Comparison of ENCODE assay signal across 8 cellular contexts in the genomic region with DNA sequence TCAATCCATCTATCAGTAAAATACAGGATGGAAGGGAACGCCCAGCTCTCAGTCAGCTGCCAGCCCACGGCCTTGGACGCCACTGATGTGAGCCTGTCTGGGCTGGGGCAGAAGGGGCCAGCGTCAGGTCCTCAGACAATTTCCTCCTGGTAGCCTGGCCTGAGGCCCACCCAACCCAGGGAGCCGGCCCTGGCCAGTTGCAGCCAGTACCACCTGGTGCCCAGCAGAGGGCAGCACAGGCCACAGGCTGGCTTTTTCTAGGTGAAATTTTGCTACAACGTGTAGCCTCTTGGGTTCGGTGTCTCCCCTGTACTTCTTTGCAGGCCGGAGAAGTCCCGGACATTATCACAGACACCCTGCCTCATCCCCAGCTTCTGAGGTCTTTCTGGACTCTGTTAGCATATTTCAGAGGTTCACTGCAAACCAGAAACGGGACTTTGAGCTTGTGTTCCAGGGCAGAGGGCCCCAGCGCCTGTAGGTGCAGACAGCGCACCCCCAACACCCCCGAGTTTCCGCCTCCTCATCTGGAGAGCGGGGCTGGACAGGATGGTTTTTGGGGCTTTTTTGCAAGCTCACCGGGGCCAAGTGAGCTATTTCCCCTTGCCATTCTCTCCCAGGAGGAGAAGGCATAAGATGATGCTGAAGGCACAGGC. TPM values are rescaled to one million over a fixed set of nuclear protein-coding genes. Genes with fewer than 3 reads are reported as not detected.
DNase-seq lines count a peak whose midpoint lies in the region; ATAC-seq, FAIRE-seq and TF ChIP-seq lines count a peak whose summit lies in the region.

No MANE protein-coding gene starts in this region.

- H3K9me3 ChIP-seq in Panc1 (ENCODE audit: control insufficient read depth, insufficient read depth, low read depth, low read length) (no peaks in the 10 kb centered on the region), gastroesophageal sphincter (no peaks in the 10 kb centered on the region), transverse colon (no peaks in the 10 kb centered on the region)

- WGBS in gastroesophageal sphincter (ENCODE audit: low coverage in 1 of 2), 2 donors = 5 to 63% methylated on average over 4 to 6 of the region's 16 CpGs
- 29% methylated on average over 9 of the region's 16 CpGs; no CpG with 5 or more reads in 1 of the 2 donors for whole genome bisulfite sequencing in transverse colon (ENCODE audit: low coverage in 1 of 2), 2 donors

- TF ChIP-seq POLR2A in GM12892 (IDR thresholded peaks at IDR 0.05; ENCODE audit: low read depth, low read length) (no peak), gastroesophageal sphincter (IDR thresholded peaks at IDR 0.05) (no peak), transverse colon (IDR thresholded peaks at IDR 0.05) (no peak)

- peak; percentile 81 for FAIRE-seq in GM12892 (lab: Jason Lieb, UNC)

- in situ Hi-C loops in Panc1 (cut with HindIII; ENCODE audit: low pct_unique_long_range_greater_than_20kb, low sequenced_read_pairs) (no loop called here), transverse colon (cut with MboI; ENCODE audit: low pct_ligation_motif_present in 1 of 4, low pct_unique_long_range_greater_than_20kb in 1 of 4, low sequenced_read_pairs in 3 of 4) (loop anchor here in 3 of 4 donors (10.0 to 25.0 kb wide), 2 partner anchors 177 to 190 kb away; no protein-coding TSS in a partner anchor)

- no peak overlapping the region for H3K27ac ChIP-seq in Panc1 (ENCODE audit: low read length)
- H3K27ac ChIP-seq in gastroesophageal sphincter = no peak overlapping the region
- H3K27ac ChIP-seq in transverse colon = no peak overlapping the region

- H3K4me3 ChIP-seq in Panc1 (ENCODE audit: low read depth in 2 of 2, low read length in 2 of 2) = no peak overlapping the region
- no peak overlapping the region for H3K4me3 ChIP-seq in gastroesophageal sphincter
- no peak overlapping the region for H3K4me3 ChIP-seq in transverse colon

- POLR2A ChIA-PET in Panc1 (lab: Charles Lee) = no interaction called here

- peaks cover 4% of the 10 kb centered on the region; the same call in 1 of the 2 replicates for H3K27me3 ChIP-seq in Panc1 (ENCODE audit: control insufficient read depth, insufficient read depth, low read length)
- peaks cover 28% of the 10 kb centered on the region for H3K27me3 ChIP-seq in gastroesophageal sphincter
- H3K27me3 ChIP-seq in transverse colon = peaks cover 3% of the 10 kb centered on the region

- H3K4me1 ChIP-seq in Panc1 (ENCODE audit: control insufficient read depth, insufficient read depth, low read length) (no peaks in the 10 kb centered on the region), gastroesophageal sphincter (peaks cover 0 to 4% (median 0%) of the 10 kb centered on the region in 3 donors), transverse colon (no peaks in the 10 kb centered on the region)

- DNase-seq in A172 (ENCODE audit: low spot score) (peak; percentile 59), GM12892 (ENCODE audit: insufficient read length) (peak; percentile 56), Panc1 (ENCODE audit: low read depth, low spot score) (peak; percentile 30), omental fat pad (ENCODE audit: low spot score) (peak; percentile 45), transverse colon (peak; percentile 43)
- peak; percentile 24 for DNase-seq in activated T-helper 9 cell treated with anti-CD3 and anti-CD28 coated beads, Interleukin-2, amount 50 U/mL, for 16 hours (ENCODE audit: low read depth)

- intact Hi-C loops in Panc1 (cut with micrococcal nuclease; ENCODE audit: unreplicated experiment) = loop anchor here (1.0 to 2.0 kb wide), 2 partner anchors 188 to 197 kb away; no protein-coding TSS in a partner anchor
- intact Hi-C loops in transverse colon (cut with DNase I; ENCODE audit: low total_unique reads) = loop anchor here (1.0 kb wide), 1 partner anchor 198 kb away; no protein-coding TSS in a partner anchor

- TF ChIP-seq EP300 in gastroesophageal sphincter (IDR thresholded peaks at IDR 0.05) = no peak
- TF ChIP-seq EP300 in transverse colon (IDR thresholded peaks at IDR 0.05; ENCODE audit: low read depth) = no peak

- TF ChIP-seq CTCF in Panc1 (IDR thresholded peaks at IDR 0.05) (peak; percentile 97), gastroesophageal sphincter (IDR thresholded peaks at IDR 0.05) (peak in 3 of 4 experiments; percentile 91 to 99 (median 94)), omental fat pad (IDR thresholded peaks at IDR 0.05) (peak in 2 of 3 donors; percentile 76 to 82), transverse colon (IDR thresholded peaks at IDR 0.05) (peak; percentile 79 to 95 (median 94))

- BruUV-seq in Panc1 (replicated peaks; lab: Mats Ljungman, UMichigan) = no TSS peak

- CTCF ChIA-PET in Panc1 (lab: Charles Lee) = interaction anchor here (0.6 to 1.3 kb wide), 4 partner anchors 10 to 197 kb away, joined by 3 to 6 read pairs (median 3); no protein-coding TSS in a partner anchor

- ATAC-seq in HG03135 (IDR thresholded peaks at IDR 0.05; ENCODE audit: unreplicated experiment) (peak; percentile 76), Panc1 (peak; percentile 90), gastroesophageal sphincter (peak; percentile 64), omental fat pad (ENCODE audit: low FRiP score) (peak; percentile 75)

- no peaks in the 10 kb centered on the region for H3K36me3 ChIP-seq in Panc1 (ENCODE audit: control insufficient read depth, insufficient read depth, low read length)
- no peaks in the 10 kb centered on the region for H3K36me3 ChIP-seq in gastroesophageal sphincter
- H3K36me3 ChIP-seq in transverse colon = no peaks in the 10 kb centered on the region

RNA-seq across cellular contexts. Expression of a gene that starts 45.9 kb away (rescaled TPM):
- not detected in 2 replicates for total RNA-seq in A172 (2014; rRNA removed; shearing (Covaris generic))
- 3.9 TPM for polyA plus RNA-seq in GM12892 (2012; ENCODE audit: missing spikeins)
- total RNA-seq in Panc1 (2021; ENCODE audit: unreplicated experiment) (not detected), gastroesophageal sphincter (10 to 100 TPM; 38.0 to 78.3 (median 66.6) TPM), omental fat pad (1 to 10 TPM in 1 of 4 donors, under 1 TPM in 3; 0.19 to 1.9 (median 0.46) TPM), transverse colon (10 to 100 TPM in 1 of 4 donors, 1 to 10 TPM in 3; 6.0 to 17.2 (median 8.0) TPM)
- not detected for polyA plus RNA-seq in Panc1 (2012; ENCODE audit: insufficient read length)
